In genomic region chr2:100554788-100555407, GRCh38 we compare ENCODE assay signal across 9 cellular contexts. TPM values are rescaled to one million over a fixed set of nuclear protein-coding genes. Genes with fewer than 3 reads are reported as not detected.
DNase-seq lines count a peak whose midpoint lies in the region; ATAC-seq and TF ChIP-seq lines count a peak whose summit lies in the region.
"Had no signal": no experiment of that assay in that cellular context is flagged by ENCODE, and none has a peak within 500 bp of the region (broad histone marks: within the 10 kb centered on the region; RNA-seq: fewer than 3 reads in every experiment).

No MANE protein-coding gene starts in this region.

- H3K9ac ChIP-seq in SK-N-SH: no peak overlapping the region

- H3K4me1 Mint-ChIP-seq in CD4-positive, alpha-beta memory T cell: peaks cover 14 to 21% (median 16%) of the 10 kb centered on the region in 4 donors
- peaks cover 23% of the 10 kb centered on the region for H3K4me1 Mint-ChIP-seq in T-helper 2 cell treated with Interferon-gamma antibody and Interleukin-4, amounts not matched to agents 5 μg/mL and 100 μg/mL, for 36 hours (ENCODE audit: low read depth)
- H3K4me1 Mint-ChIP-seq in natural killer cell treated with Interleukin-12 subunit alpha and Interleukin-12 subunit beta and Interleukin-15 and Interleukin-18, amount 100 ng/mL, for 72 hours (ENCODE audit: low read depth in 2 of 2): peaks cover 11 to 13% of the 10 kb centered on the region in 2 donors

- TF ChIP-seq EP300 in SK-N-SH (IDR thresholded peaks at IDR 0.05; ENCODE audit: borderline replicate concordance in 1 of 2, low read depth in 1 of 2, low read length in 1 of 2): no peak

- no peaks in the 10 kb centered on the region for H3K27me3 ChIP-seq in CD4-positive, alpha-beta memory T cell (ENCODE audit: insufficient read depth, low read length)
- H3K27me3 ChIP-seq in SK-N-SH (ENCODE audit: insufficient read depth): no peaks in the 10 kb centered on the region

- H3K9me3 Mint-ChIP-seq in CD4-positive, alpha-beta memory T cell: no peaks in the 10 kb centered on the region
- H3K9me3 Mint-ChIP-seq in T-helper 2 cell treated with Interferon-gamma antibody and Interleukin-4, amounts not matched to agents 5 μg/mL and 100 μg/mL, for 36 hours: peaks cover 6% of the 10 kb centered on the region
- H3K9me3 Mint-ChIP-seq in natural killer cell treated with Interleukin-12 subunit alpha and Interleukin-12 subunit beta and Interleukin-15 and Interleukin-18, amount 100 ng/mL, for 72 hours: no peaks in the 10 kb centered on the region
- H3K9me3 Mint-ChIP-seq: stimulated activated memory B cell treated with anti-CD40 and anti-IgM and Interleukin-4, amounts not matched to agents 10 μg/mL and 1 μg/mL and 100 μg/mL, for 72 hours had no signal

- no peaks in the 10 kb centered on the region for H3K36me3 ChIP-seq in CD4-positive, alpha-beta memory T cell (ENCODE audit: insufficient read depth, low read length)
- H3K36me3 ChIP-seq in SK-N-SH (replicated peaks in 1 of 2; ENCODE audit: control insufficient read depth in 1 of 2, insufficient read depth in 2 of 2, low read length in 1 of 2): no peaks in the 10 kb centered on the region

- intact Hi-C loops in CD4-positive, alpha-beta memory T cell (cut with micrococcal nuclease): loop anchor here (1.0 to 5.0 kb wide), 2 partner anchors 7 to 32 kb away; partner anchors contain the start of gene PDCL3

- no peaks in the 10 kb centered on the region for H3K9me3 ChIP-seq in CD4-positive, alpha-beta memory T cell (ENCODE audit: control insufficient read depth in 1 of 2, low read length in 2 of 2)
- no peaks in the 10 kb centered on the region for H3K9me3 ChIP-seq in SK-N-SH

- ATAC-seq in natural killer cell treated with Interleukin-12 subunit alpha and Interleukin-12 subunit beta and Interleukin-15 and Interleukin-18, amount 100 ng/mL, for 72 hours: peak in 1 of 2 donors; percentile 46
- no peak for ATAC-seq in GM21423 (IDR thresholded peaks at IDR 0.05; ENCODE audit: unreplicated experiment)
- ATAC-seq: stimulated activated memory B cell treated with anti-CD40 and anti-IgM and Interleukin-4, amounts not matched to agents 10 μg/mL and 1 μg/mL and 100 μg/mL, for 72 hours had no signal

- H3K4me2 ChIP-seq in SK-N-SH: no peak overlapping the region

- H3K27ac Mint-ChIP-seq in CD4-positive, alpha-beta memory T cell: peak overlapping the region; percentile 60 to 94 (median 87)
- H3K27ac Mint-ChIP-seq in T-helper 2 cell treated with Interferon-gamma antibody and Interleukin-4, amounts not matched to agents 5 μg/mL and 100 μg/mL, for 36 hours: peak overlapping the region; percentile 86
- peak overlapping the region; percentile 19 to 49 for H3K27ac Mint-ChIP-seq in natural killer cell treated with Interleukin-12 subunit alpha and Interleukin-12 subunit beta and Interleukin-15 and Interleukin-18, amount 100 ng/mL, for 72 hours
- H3K27ac Mint-ChIP-seq: stimulated activated memory B cell treated with anti-CD40 and anti-IgM and Interleukin-4, amounts not matched to agents 10 μg/mL and 1 μg/mL and 100 μg/mL, for 72 hours had no signal

- POLR2A ChIA-PET in CD4-positive, alpha-beta memory T cell (lab: Charles Lee; ENCODE audit: partially characterized antibody): interaction anchor here (1.3 to 1.7 kb wide), 2 partner anchors 8 to 34 kb away, joined by 3 to 5 read pairs; partner anchors contain the start of gene PDCL3
- POLR2A ChIA-PET in SK-N-SH (lab: Yijun Ruan, JAX): no interaction called here

- peak overlapping the region; percentile 5 to 86 (median 70) for H3K4me3 Mint-ChIP-seq in CD4-positive, alpha-beta memory T cell
- peak overlapping the region; percentile 79 for H3K4me3 Mint-ChIP-seq in T-helper 2 cell treated with Interferon-gamma antibody and Interleukin-4, amounts not matched to agents 5 μg/mL and 100 μg/mL, for 36 hours
- H3K4me3 Mint-ChIP-seq in natural killer cell treated with Interleukin-12 subunit alpha and Interleukin-12 subunit beta and Interleukin-15 and Interleukin-18, amount 100 ng/mL, for 72 hours: peak overlapping the region; percentile 51
- H3K4me3 Mint-ChIP-seq: stimulated activated memory B cell treated with anti-CD40 and anti-IgM and Interleukin-4, amounts not matched to agents 10 μg/mL and 1 μg/mL and 100 μg/mL, for 72 hours had no signal

- no peak for TF ChIP-seq RAD21 in SK-N-SH (IDR thresholded peaks at IDR 0.05; ENCODE audit: low read length)

- H3K4me1 ChIP-seq in CD4-positive, alpha-beta memory T cell (ENCODE audit: insufficient read depth, low read length): peaks cover 16% of the 10 kb centered on the region
- no peaks in the 10 kb centered on the region for H3K4me1 ChIP-seq in SK-N-SH (ENCODE audit: control insufficient read depth in 1 of 2, insufficient read depth in 2 of 2, low read depth in 1 of 2, low read length in 1 of 2)

- no peaks in the 10 kb centered on the region for H3K9me2 ChIP-seq in SK-N-SH

- 71% methylated on average over 10 of the region's 10 CpGs for WGBS in SK-N-SH (ENCODE audit: low lambda C conversion rate)

- H3K27ac ChIP-seq in CD4-positive, alpha-beta memory T cell (ENCODE audit: low read depth, low read length): peak overlapping the region; percentile 37
- no peak overlapping the region for H3K27ac ChIP-seq in SK-N-SH (ENCODE audit: low read depth in 2 of 2, low read length in 1 of 2)
- no peak overlapping the region for H3K27ac ChIP-seq in caudate nucleus (ENCODE audit: low read depth, low read length)

- CTCF ChIA-PET in CD4-positive, alpha-beta memory T cell (lab: Charles Lee; ENCODE audit: partially characterized antibody): no interaction called here
- CTCF ChIA-PET in SK-N-SH (lab: Yijun Ruan, JAX): no interaction called here

- no peaks in the 10 kb centered on the region for H3K79me2 ChIP-seq in SK-N-SH (ENCODE audit: insufficient read depth)

- H3F3A ChIP-seq in SK-N-SH (replicated peaks; ENCODE audit: insufficient read depth): no peaks in the 10 kb centered on the region

- no peaks in the 10 kb centered on the region for H3K36me3 Mint-ChIP-seq in CD4-positive, alpha-beta memory T cell
- peaks cover 5% of the 10 kb centered on the region for H3K36me3 Mint-ChIP-seq in T-helper 2 cell treated with Interferon-gamma antibody and Interleukin-4, amounts not matched to agents 5 μg/mL and 100 μg/mL, for 36 hours (ENCODE audit: low read depth)
- no peaks in the 10 kb centered on the region for H3K36me3 Mint-ChIP-seq in natural killer cell treated with Interleukin-12 subunit alpha and Interleukin-12 subunit beta and Interleukin-15 and Interleukin-18, amount 100 ng/mL, for 72 hours
- H3K36me3 Mint-ChIP-seq: stimulated activated memory B cell treated with anti-CD40 and anti-IgM and Interleukin-4, amounts not matched to agents 10 μg/mL and 1 μg/mL and 100 μg/mL, for 72 hours had no signal

- peaks cover 0 to under 1% of the 10 kb centered on the region in 2 donors for H3K27me3 Mint-ChIP-seq in CD4-positive, alpha-beta memory T cell
- H3K27me3 Mint-ChIP-seq in T-helper 2 cell treated with Interferon-gamma antibody and Interleukin-4, amounts not matched to agents 5 μg/mL and 100 μg/mL, for 36 hours (ENCODE audit: low read depth): no peaks in the 10 kb centered on the region
- peaks cover 0 to 3% of the 10 kb centered on the region in 2 donors for H3K27me3 Mint-ChIP-seq in natural killer cell treated with Interleukin-12 subunit alpha and Interleukin-12 subunit beta and Interleukin-15 and Interleukin-18, amount 100 ng/mL, for 72 hours
- H3K27me3 Mint-ChIP-seq: stimulated activated memory B cell treated with anti-CD40 and anti-IgM and Interleukin-4, amounts not matched to agents 10 μg/mL and 1 μg/mL and 100 μg/mL, for 72 hours had no signal

- no peak for TF ChIP-seq CTCF in SK-N-SH (IDR thresholded peaks at IDR 0.05)

- no peak overlapping the region for H2AFZ ChIP-seq in SK-N-SH (ENCODE audit: low read depth)

- DNase-seq in CD4-positive, alpha-beta memory T cell: peak in 4 of 5 donors; percentile 23 to 39 (median 29)
- DNase-seq in T-helper 2 cell treated with Interferon-gamma antibody and Interleukin-4, amounts not matched to agents 5 μg/mL and 100 μg/mL, for 36 hours (ENCODE audit: low spot score): peak; percentile 33
- DNase-seq in activated T-helper 1 cell treated with Interleukin-2 at 50 U/mL for 16 hours (ENCODE audit: low read depth): peak; percentile 15
- DNase-seq in natural killer cell treated with Interleukin-12 subunit alpha and Interleukin-12 subunit beta and Interleukin-15 and Interleukin-18, amount 100 ng/mL, for 72 hours (ENCODE audit: low spot score): no peak
- no peak for DNase-seq in SK-N-SH
- no peak for DNase-seq in caudate nucleus (lab: John Stamatoyannopoulos, UW)
- no peak for DNase-seq in kidney tubule cell (ENCODE audit: low spot score)

- H4K20me1 ChIP-seq in SK-N-SH (ENCODE audit: insufficient read depth): no peaks in the 10 kb centered on the region

- peak overlapping the region in 1 of 2 donors; percentile 11 for H3K4me3 ChIP-seq in CD4-positive, alpha-beta memory T cell (ENCODE audit: low read length in 2 of 2)
- no peak overlapping the region for H3K4me3 ChIP-seq in SK-N-SH (ENCODE audit: low read depth in 2 of 2, low read length in 1 of 2)

TF ChIP-seq in SK-N-SH, 30 proteins besides CTCF, POLR2A, EP300 and RAD21 (continues in another document):
- no peak for TF ChIP-seq NFIC (IDR thresholded peaks at IDR 0.05; ENCODE audit: borderline replicate concordance)
- TF ChIP-seq ELF1 (IDR thresholded peaks at IDR 0.05): no peak
- TF ChIP-seq TEAD4 (IDR thresholded peaks at IDR 0.05; ENCODE audit: borderline replicate concordance, insufficient read depth): no peak
- no peak for TF ChIP-seq FOSL2 (IDR thresholded peaks at IDR 0.05; ENCODE audit: borderline replicate concordance, low read depth)
- no peak for TF ChIP-seq JUND (IDR thresholded peaks at IDR 0.05)
- no peak for TF ChIP-seq MEF2A (IDR thresholded peaks at IDR 0.05; ENCODE audit: borderline replicate concordance, low read depth)
- TF ChIP-seq SMC3 (IDR thresholded peaks at IDR 0.05; ENCODE audit: low read depth, low read length): no peak
- no peak for TF ChIP-seq GABPA (IDR thresholded peaks at IDR 0.05; ENCODE audit: low read depth)
- no peak for TF ChIP-seq SIN3A (IDR thresholded peaks at IDR 0.05; ENCODE audit: borderline replicate concordance, low read depth, low read length)
- TF ChIP-seq EZH2phosphoT487 (IDR thresholded peaks at IDR 0.05; ENCODE audit: borderline replicate concordance, low read depth): no peak

RNA-seq across cellular contexts. Expression of gene PDCL3, which starts 7.9 kb away (rescaled TPM):
- total RNA-seq in CD4-positive, alpha-beta memory T cell: 10 to 100 TPM; 16.6 to 17.8 TPM
- polyA plus RNA-seq in CD4-positive, alpha-beta memory T cell: 10 to 100 TPM; 56.7 to 73.6 TPM
- total RNA-seq in natural killer cell treated with Interleukin-12 subunit alpha and Interleukin-12 subunit beta and Interleukin-15 and Interleukin-18, amount 100 ng/mL, for 72 hours: 10 to 100 TPM; 22.6 to 37.6 TPM
- polyA plus RNA-seq in SK-N-SH (2012; rRNA removed): 32.8 and 34.7 TPM in 2 replicates
- 47.0 and 63.9 TPM in 2 replicates for polyA plus RNA-seq in SK-N-SH (2012; cell fraction: cytosol; rRNA removed)
- 6.5 and 11.0 TPM in 2 replicates for polyA plus RNA-seq in SK-N-SH (2012; cell fraction: nucleus; rRNA removed)

Comparison
In these comparisons a context has a peak if more than half of its experiments do, and no peak if none do; other contexts are left out.
1. DNase-seq: peak in CD4-positive, alpha-beta memory T cell (4 of 5), T-helper 2 cell treated with Interferon-gamma antibody and Interleukin-4, amounts not matched to agents 5 μg/mL and 100 μg/mL, for 36 hours (single experiment) and activated T-helper 1 cell treated with Interleukin-2 at 50 U/mL for 16 hours (single experiment); none in natural killer cell treated with Interleukin-12 subunit alpha and Interleukin-12 subunit beta and Interleukin-15 and Interleukin-18, amount 100 ng/mL, for 72 hours (single experiment), SK-N-SH (single experiment), caudate nucleus (0 of 61) and kidney tubule cell (single experiment).
2. H3K27ac Mint-ChIP-seq: peak in every context shown above with its lines; median percentile 87 in CD4-positive, alpha-beta memory T cell; 86 in T-helper 2 cell treated with Interferon-gamma antibody and Interleukin-4, amounts not matched to agents 5 μg/mL and 100 μg/mL, for 36 hours; 34 in natural killer cell treated with Interleukin-12 subunit alpha and Interleukin-12 subunit beta and Interleukin-15 and Interleukin-18, amount 100 ng/mL, for 72 hours.
3. Peak in every context shown above with its lines, with median percentiles within 50 percentile points of each other: H3K4me3 Mint-ChIP-seq.